9 cellular contexts compared by ENCODE assay signal in the genomic region with DNA sequence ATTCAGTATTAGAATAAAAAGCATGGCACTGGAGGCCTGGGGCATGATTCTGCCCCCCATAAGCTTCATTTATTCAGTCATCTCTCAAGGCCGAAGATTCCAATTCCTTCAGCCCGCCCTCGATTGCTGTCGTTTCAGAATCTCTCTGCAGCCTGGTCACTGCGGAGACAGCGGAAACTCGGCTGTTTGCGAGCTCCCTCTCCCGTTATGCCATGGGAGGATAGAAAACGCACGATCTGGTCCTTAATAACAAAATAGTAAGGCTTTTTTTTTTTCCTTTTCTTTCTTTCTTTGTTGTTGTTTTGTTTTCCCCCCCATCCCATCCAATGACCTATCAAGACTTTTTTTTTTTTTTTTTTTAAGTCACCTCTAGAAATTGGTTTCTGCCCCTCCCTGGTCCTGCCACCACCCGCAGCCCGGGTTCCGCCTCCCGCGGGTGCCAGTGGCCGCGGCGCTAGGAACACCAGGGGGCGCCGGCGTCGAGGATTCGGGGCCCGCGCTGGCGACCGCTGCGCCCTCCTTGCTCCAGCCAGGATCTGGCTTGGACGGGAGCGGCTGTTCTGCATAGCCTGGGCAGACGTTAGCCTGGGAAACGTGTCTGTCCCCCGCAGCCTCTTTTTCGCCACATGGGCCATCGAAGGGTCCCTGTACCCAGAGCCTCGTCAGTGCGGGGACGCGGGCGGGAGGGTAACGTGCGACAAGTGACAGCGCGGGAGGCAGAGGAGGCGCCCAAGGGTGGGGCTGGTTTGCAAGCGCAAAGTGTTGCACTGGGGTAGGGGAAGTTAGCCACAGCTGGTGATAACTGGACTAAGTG. TPM values are rescaled to one million over a fixed set of nuclear protein-coding genes. Genes with fewer than 3 reads are reported as not detected.
DNase-seq lines count a peak whose midpoint lies in the region; ATAC-seq and TF ChIP-seq lines count a peak whose summit lies in the region.
"Had no signal": no experiment of that assay in that cellular context is flagged by ENCODE, and none has a peak within 500 bp of the region (broad histone marks: within the 10 kb centered on the region; RNA-seq: fewer than 3 reads in every experiment).

No MANE protein-coding gene starts in this region.

- H3K36me3 Mint-ChIP-seq in activated naive CD8-positive, alpha-beta T cell treated with anti-CD3 and anti-CD28 coated beads, Interleukin-2, amount 50 U/mL, for 24 hours (ENCODE audit: low read depth) = no peaks in the 10 kb centered on the region

- DNase-seq in MV-4-11 (lab: John Stamatoyannopoulos, UW) (peak; percentile 28), SW480 (ENCODE audit: low spot score) (peak; percentile 29), left ventricle myocardium superior (peak; percentile 91), vagina (ENCODE audit: extremely low spot score in 2 of 2) (no peak)
- peak; percentile 82 for DNase-seq in activated naive CD8-positive, alpha-beta T cell treated with anti-CD3 and anti-CD28 coated beads, Interleukin-2, amount 50 U/mL, for 24 hours

- no peaks in the 10 kb centered on the region for H3K9me3 Mint-ChIP-seq in activated naive CD8-positive, alpha-beta T cell treated with anti-CD3 and anti-CD28 coated beads, Interleukin-2, amount 50 U/mL, for 24 hours

- H3K4me1 Mint-ChIP-seq in activated naive CD8-positive, alpha-beta T cell treated with anti-CD3 and anti-CD28 coated beads, Interleukin-2, amount 50 U/mL, for 24 hours = no peaks in the 10 kb centered on the region

- H3K4me3 ChIP-seq in HEK293 (ENCODE audit: low read depth, low read length) (peak overlapping the region; percentile 41), rectal smooth muscle tissue (ENCODE audit: low read length) (peak overlapping the region; percentile 25), vagina (peak overlapping the region; percentile 11 to 33)

- H3K9ac ChIP-seq in ES-I3 (ENCODE audit: low read depth, low read length) (peak overlapping the region; percentile 22; the same call in 1 of the 2 replicates), rectal smooth muscle tissue (ENCODE audit: low read length) (no peak overlapping the region)

- H3K36me3 ChIP-seq in ES-I3 (ENCODE audit: insufficient read depth, low read length) = no peaks in the 10 kb centered on the region
- no peaks in the 10 kb centered on the region for H3K36me3 ChIP-seq in HEK293 (ENCODE audit: control insufficient read depth in 2 of 2, insufficient read depth in 1 of 2, low read length in 2 of 2)
- no peaks in the 10 kb centered on the region for H3K36me3 ChIP-seq in rectal smooth muscle tissue (ENCODE audit: control insufficient read depth, insufficient read depth, low read length)
- no peaks in the 10 kb centered on the region for H3K36me3 ChIP-seq in vagina

- no peak for TF ChIP-seq POLR2A in vagina (IDR thresholded peaks at IDR 0.05)

- H3K27me3 ChIP-seq in rectal smooth muscle tissue (ENCODE audit: control insufficient read depth, insufficient read depth, low read length) (peaks cover 2% of the 10 kb centered on the region), vagina (no peaks in the 10 kb centered on the region)

- no peaks in the 10 kb centered on the region for H3K4me1 ChIP-seq in ES-I3 (ENCODE audit: insufficient read depth, low read length)
- peaks cover 5% of the 10 kb centered on the region for H3K4me1 ChIP-seq in HEK293 (ENCODE audit: control insufficient read depth, insufficient read depth, low read length)
- H3K4me1 ChIP-seq in rectal smooth muscle tissue (ENCODE audit: control insufficient read depth, insufficient read depth, low read length) = no peaks in the 10 kb centered on the region
- H3K4me1 ChIP-seq in vagina = peaks cover 5% of the 10 kb centered on the region

- CTCF ChIA-PET in HEK293 (lab: Yijun Ruan, JAX) = interaction anchor here (0.5 to 8.3 kb wide), 39 partner anchors 8 to 1241 kb away, joined by 3 to 163 read pairs (median 4); a partner anchor contains a TSS

- H3K27ac ChIP-seq in HEK293 (ENCODE audit: extremely low read depth, low read depth, low read length) (no peak overlapping the region), rectal smooth muscle tissue (ENCODE audit: low read depth, low read length) (no peak overlapping the region), vagina (no peak overlapping the region)

- intact Hi-C loops in left ventricle myocardium superior (cut with micrococcal nuclease) (loop anchor here (5.0 kb wide), 1 partner anchor 94 kb away; no protein-coding TSS in a partner anchor), vagina (cut with DNase I) (loop anchor here (10.0 kb wide), 1 partner anchor 86 kb away; no protein-coding TSS in a partner anchor)

- H3K27me3 Mint-ChIP-seq in activated naive CD8-positive, alpha-beta T cell treated with anti-CD3 and anti-CD28 coated beads, Interleukin-2, amount 50 U/mL, for 24 hours = peaks cover 53% of the 10 kb centered on the region

- ATAC-seq in activated naive CD8-positive, alpha-beta T cell treated with anti-CD3 and anti-CD28 coated beads, Interleukin-2, amount 50 U/mL, for 24 hours = peak; percentile 93
- peak; percentile 100 for ATAC-seq in left ventricle myocardium superior

- POLR2A ChIA-PET in HEK293 (lab: Yijun Ruan, JAX) = interaction anchor here (1.6 kb wide), 1 partner anchor 94 kb away, joined by 6 read pairs; no protein-coding TSS in a partner anchor

- H3K27ac Mint-ChIP-seq in activated naive CD8-positive, alpha-beta T cell treated with anti-CD3 and anti-CD28 coated beads, Interleukin-2, amount 50 U/mL, for 24 hours = no peak overlapping the region

- no peaks in the 10 kb centered on the region for H3K9me3 ChIP-seq in ES-I3 (ENCODE audit: control insufficient read depth, insufficient read depth, low read length)
- no peaks in the 10 kb centered on the region for H3K9me3 ChIP-seq in HEK293 (ENCODE audit: control insufficient read depth, insufficient read depth, low read depth, low read length)
- no peaks in the 10 kb centered on the region for H3K9me3 ChIP-seq in vagina

- peak; percentile 94 for TF ChIP-seq CTCF in HEK293 (tag by site-specific recombination; IDR thresholded peaks at IDR 0.05)
- peak; percentile 58 to 76 (median 60) for TF ChIP-seq CTCF in vagina (IDR thresholded peaks at IDR 0.05)

- H3K4me3 Mint-ChIP-seq in activated naive CD8-positive, alpha-beta T cell treated with anti-CD3 and anti-CD28 coated beads, Interleukin-2, amount 50 U/mL, for 24 hours = peak overlapping the region; percentile 36

TF ChIP-seq in HEK293, 187 proteins besides CTCF, POLR2A, EP300 and RAD21 (continues in another document):
- TF ChIP-seq REPIN1 (tag by site-specific recombination; IDR thresholded peaks at IDR 0.05; ENCODE audit: low read depth) = no peak
- peak; percentile 58; the same call in 1 of the 2 replicates for TF ChIP-seq ZNF501 (tag by site-specific recombination; IDR thresholded peaks at IDR 0.05)
- TF ChIP-seq ZFHX2 (tag by site-specific recombination; conservative IDR thresholded peaks at IDR 0.05) = peak; percentile 24; the same call in 1 of the 2 replicates
- peak; percentile 68; the same call in 1 of the 2 replicates for TF ChIP-seq ZNF777 (tag by site-specific recombination; IDR thresholded peaks at IDR 0.05; ENCODE audit: borderline replicate concordance)
- 0 out of 2 replicates have a peak, but pooled peaks have one; percentile 16 for TF ChIP-seq ZNF629 (tag by site-specific recombination; IDR thresholded peaks at IDR 0.05)
- TF ChIP-seq SP3 (tag by site-specific recombination; IDR thresholded peaks at IDR 0.05) = 0 out of 2 replicates have a peak, but pooled peaks have one; percentile 19
- peak; percentile 50; the same call in 1 of the 2 replicates for TF ChIP-seq SP7 (tag by site-specific recombination; IDR thresholded peaks at IDR 0.05)
- TF ChIP-seq SCRT2 (tag by site-specific recombination; IDR thresholded peaks at IDR 0.05) = peak; percentile 80
- peak; percentile 61 for TF ChIP-seq ZNF335 (tag by site-specific recombination; conservative IDR thresholded peaks at IDR 0.05)
- peak; percentile 91 for TF ChIP-seq ZNF341 (tag by site-specific recombination; IDR thresholded peaks at IDR 0.05; ENCODE audit: low read depth)
- TF ChIP-seq PRDM1 (tag by site-specific recombination; IDR thresholded peaks at IDR 0.05) = no peak
- TF ChIP-seq, protein P1, sequence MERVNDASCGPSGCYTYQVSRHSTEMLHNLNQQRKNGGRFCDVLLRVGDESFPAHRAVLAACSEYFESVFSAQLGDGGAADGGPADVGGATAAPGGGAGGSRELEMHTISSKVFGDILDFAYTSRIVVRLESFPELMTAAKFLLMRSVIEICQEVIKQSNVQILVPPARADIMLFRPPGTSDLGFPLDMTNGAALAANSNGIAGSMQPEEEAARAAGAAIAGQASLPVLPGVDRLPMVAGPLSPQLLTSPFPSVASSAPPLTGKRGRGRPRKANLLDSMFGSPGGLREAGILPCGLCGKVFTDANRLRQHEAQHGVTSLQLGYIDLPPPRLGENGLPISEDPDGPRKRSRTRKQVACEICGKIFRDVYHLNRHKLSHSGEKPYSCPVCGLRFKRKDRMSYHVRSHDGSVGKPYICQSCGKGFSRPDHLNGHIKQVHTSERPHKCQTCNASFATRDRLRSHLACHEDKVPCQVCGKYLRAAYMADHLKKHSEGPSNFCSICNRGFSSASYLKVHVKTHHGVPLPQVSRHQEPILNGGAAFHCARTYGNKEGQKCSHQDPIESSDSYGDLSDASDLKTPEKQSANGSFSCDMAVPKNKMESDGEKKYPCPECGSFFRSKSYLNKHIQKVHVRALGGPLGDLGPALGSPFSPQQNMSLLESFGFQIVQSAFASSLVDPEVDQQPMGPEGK (tag by site-specific recombination; IDR thresholded peaks at IDR 0.05) = peak; percentile 33
- peak; percentile 79 for TF ChIP-seq ZSCAN30 (tag by site-specific recombination; IDR thresholded peaks at IDR 0.05)
- TF ChIP-seq, protein P2, sequence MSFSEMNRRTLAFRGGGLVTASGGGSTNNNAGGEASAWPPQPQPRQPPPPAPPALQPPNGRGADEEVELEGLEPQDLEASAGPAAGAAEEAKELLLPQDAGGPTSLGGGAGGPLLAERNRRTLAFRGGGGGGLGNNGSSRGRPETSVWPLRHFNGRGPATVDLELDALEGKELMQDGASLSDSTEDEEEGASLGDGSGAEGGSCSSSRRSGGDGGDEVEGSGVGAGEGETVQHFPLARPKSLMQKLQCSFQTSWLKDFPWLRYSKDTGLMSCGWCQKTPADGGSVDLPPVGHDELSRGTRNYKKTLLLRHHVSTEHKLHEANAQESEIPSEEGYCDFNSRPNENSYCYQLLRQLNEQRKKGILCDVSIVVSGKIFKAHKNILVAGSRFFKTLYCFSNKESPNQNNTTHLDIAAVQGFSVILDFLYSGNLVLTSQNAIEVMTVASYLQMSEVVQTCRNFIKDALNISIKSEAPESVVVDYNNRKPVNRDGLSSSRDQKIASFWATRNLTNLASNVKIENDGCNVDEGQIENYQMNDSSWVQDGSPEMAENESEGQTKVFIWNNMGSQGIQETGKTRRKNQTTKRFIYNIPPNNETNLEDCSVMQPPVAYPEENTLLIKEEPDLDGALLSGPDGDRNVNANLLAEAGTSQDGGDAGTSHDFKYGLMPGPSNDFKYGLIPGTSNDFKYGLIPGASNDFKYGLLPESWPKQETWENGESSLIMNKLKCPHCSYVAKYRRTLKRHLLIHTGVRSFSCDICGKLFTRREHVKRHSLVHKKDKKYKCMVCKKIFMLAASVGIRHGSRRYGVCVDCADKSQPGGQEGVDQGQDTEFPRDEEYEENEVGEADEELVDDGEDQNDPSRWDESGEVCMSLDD (tag by site-specific recombination; IDR thresholded peaks at IDR 0.05) = peak; percentile 48; the same call in 1 of the 2 replicates

RNA-seq across cellular contexts. Expression of a gene that starts 10.0 kb away (rescaled TPM):
- total RNA-seq in left ventricle myocardium superior = not detected
- total RNA-seq in vagina = not detected
- total RNA-seq: pulmonary artery endothelial cell had no signal

RNA-seq across cellular contexts. Expression of a gene that starts 35.2 kb away (rescaled TPM):
- total RNA-seq in left ventricle myocardium superior (not detected), vagina (not detected)
- total RNA-seq: pulmonary artery endothelial cell had no signal

RNA-seq across cellular contexts. Expression of a gene that starts 50.7 kb away (rescaled TPM):
- total RNA-seq in left ventricle myocardium superior (53.6 TPM), vagina (52.8 TPM)

Comparison
In these comparisons a context has a peak if more than half of its experiments do, and no peak if none do; other contexts are left out.
1. DNase-seq: peak in MV-4-11 (single experiment), SW480 (single experiment), activated naive CD8-positive, alpha-beta T cell treated with anti-CD3 and anti-CD28 coated beads, Interleukin-2, amount 50 U/mL, for 24 hours (single experiment) and left ventricle myocardium superior (single experiment); none in vagina (0 of 2).
2. Peak in every context shown above with its lines, with median percentiles within 50 percentile points of each other: H3K4me3 ChIP-seq.